ENCODE assay signal across 9 cellular contexts in the genomic region with DNA sequence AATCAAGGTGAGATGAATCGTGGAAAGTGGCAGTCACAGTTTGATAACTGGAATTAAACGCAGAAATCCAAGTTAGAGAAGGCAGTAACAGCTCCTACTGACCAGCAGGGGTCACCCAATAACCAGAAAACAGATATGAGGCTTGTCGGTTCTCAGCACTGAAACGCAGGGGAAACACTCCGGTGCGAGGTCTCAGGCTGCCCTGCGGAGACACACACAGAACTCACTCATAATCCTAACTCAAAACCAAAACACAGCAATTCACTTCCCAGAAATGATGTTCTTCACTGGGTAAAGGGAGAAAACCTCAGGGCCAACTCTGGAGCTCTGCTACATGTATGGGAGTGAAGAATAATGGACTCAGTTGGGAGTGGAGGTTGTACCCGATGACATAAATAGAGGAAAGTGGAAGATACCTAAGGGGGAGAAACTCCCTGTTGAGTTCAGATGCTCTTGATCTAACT.
A peak's percentile ranks its signal among the peaks of the same experiment; 100 is the strongest.
DNase-seq lines count a peak whose midpoint lies in the region; ATAC-seq lines count a peak whose summit lies in the region.
"Had no signal": no experiment of that assay in that cellular context is flagged by ENCODE, and none has a peak within 500 bp of the region (broad histone marks: within the 10 kb centered on the region; RNA-seq: fewer than 3 reads in every experiment).

No MANE protein-coding gene starts in this region.

- peaks cover 11% of the 10 kb centered on the region for H3K27me3 ChIP-seq in adipocyte (replicated peaks; ENCODE audit: control insufficient read depth, insufficient read depth, low read length)
- H3K27me3 ChIP-seq: BLaER1 had no signal

- H3K4me1 ChIP-seq in adipocyte (ENCODE audit: control insufficient read depth, insufficient read depth, low read length), result peaks cover 14% of the 10 kb centered on the region

- ATAC-seq in GM19455 (IDR thresholded peaks at IDR 0.05; ENCODE audit: unreplicated experiment) (peak; percentile 97), HG03439 (IDR thresholded peaks at IDR 0.05; ENCODE audit: unreplicated experiment) (peak; percentile 94), left cardiac atrium (peak; percentile 87 to 91)

- H3K36me3 ChIP-seq in adipocyte (ENCODE audit: control insufficient read depth, insufficient read depth, low read length, severe bottlenecking), result no peaks in the 10 kb centered on the region
- H3K36me3 ChIP-seq: BLaER1 had no signal

- peaks cover 9% of the 10 kb centered on the region for H3K9me3 ChIP-seq in adipocyte (ENCODE audit: control insufficient read depth, low read length)
- H3K9me3 ChIP-seq: BLaER1 had no signal

- no peak overlapping the region for H3K4me3 ChIP-seq in adipocyte (ENCODE audit: low read length)
- H3K4me3 ChIP-seq: BLaER1 had no signal

- intact Hi-C loops in left cardiac atrium (cut with DNase I), result no loop called here

- DNase-seq in DMS 273 (lab: John Stamatoyannopoulos, UW; ENCODE audit: unreplicated experiment) (peak; percentile 81), DMS 273 treated with DMSO at 0.1 percent for 48 hours (lab: John Stamatoyannopoulos, UW) (no peak), NCI-H82 treated with DMSO at 0.1 percent for 48 hours (lab: John Stamatoyannopoulos, UW; ENCODE audit: unreplicated experiment) (peak; percentile 5), adipocyte (ENCODE audit: low read depth) (peak; percentile 85), left cardiac atrium (no peak), putamen (ENCODE audit: low spot score) (peak; percentile 56)

- no peak overlapping the region for H3K9ac ChIP-seq in adipocyte (ENCODE audit: low read length)
- H3K9ac ChIP-seq: BLaER1 had no signal

Comparison
In these comparisons a context has a peak if more than half of its experiments do, and no peak if none do; other contexts are left out.
1. DNase-seq: peak in DMS 273 (single experiment), NCI-H82 treated with DMSO at 0.1 percent for 48 hours (single experiment), adipocyte (single experiment) and putamen (single experiment); none in DMS 273 treated with DMSO at 0.1 percent for 48 hours (single experiment) and left cardiac atrium (single experiment).
2. Peak in every context shown above with its lines, with median percentiles within 50 percentile points of each other: ATAC-seq.